1 cellular context compared by ENCODE assay signal in genomic region chr20:10434467-10434831, GRCh38.
TF ChIP-seq lines count a peak whose summit lies in the region.

No MANE protein-coding gene starts in this region.

TF ChIP-seq in K562, 482 proteins besides CTCF, POLR2A, EP300 and RAD21 (continued from another document):
- TF ChIP-seq, protein P1, sequence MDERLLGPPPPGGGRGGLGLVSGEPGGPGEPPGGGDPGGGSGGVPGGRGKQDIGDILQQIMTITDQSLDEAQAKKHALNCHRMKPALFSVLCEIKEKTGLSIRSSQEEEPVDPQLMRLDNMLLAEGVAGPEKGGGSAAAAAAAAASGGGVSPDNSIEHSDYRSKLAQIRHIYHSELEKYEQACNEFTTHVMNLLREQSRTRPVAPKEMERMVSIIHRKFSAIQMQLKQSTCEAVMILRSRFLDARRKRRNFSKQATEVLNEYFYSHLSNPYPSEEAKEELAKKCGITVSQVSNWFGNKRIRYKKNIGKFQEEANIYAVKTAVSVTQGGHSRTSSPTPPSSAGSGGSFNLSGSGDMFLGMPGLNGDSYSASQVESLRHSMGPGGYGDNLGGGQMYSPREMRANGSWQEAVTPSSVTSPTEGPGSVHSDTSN (CRISPR knock-in tag; IDR thresholded peaks at IDR 0.05; ENCODE audit: low read depth) = no peak
- TF ChIP-seq, protein P1 (tag; conservative IDR thresholded peaks at IDR 0.05; ENCODE audit: low read depth) = peak; percentile 91
- TF ChIP-seq RCOR1 (IDR thresholded peaks at IDR 0.05; ENCODE audit: borderline replicate concordance in 1 of 2, low read depth in 2 of 2, low read length in 2 of 2) (peak in 1 of 2 experiments; percentile 21; a peak in 1 of 4 replicates), GABPA (tag; conservative IDR thresholded peaks at IDR 0.05; ENCODE audit: low read depth) (no peak), POLR3A (IDR thresholded peaks at IDR 0.05; ENCODE audit: borderline replicate concordance, extremely low read depth, insufficient read depth, insufficient read length) (no peak), TAF1 (IDR thresholded peaks at IDR 0.05; ENCODE audit: control insufficient read depth, extremely low read depth, insufficient read depth, low read length, severe bottlenecking) (peak; percentile 90), CREB1 (IDR thresholded peaks at IDR 0.05) (no peak), CREB1 (CRISPR knock-in tag; IDR thresholded peaks at IDR 0.05) (peak; percentile 12), CBX3 (IDR thresholded peaks at IDR 0.05; ENCODE audit: borderline replicate concordance in 1 of 2, low read length in 2 of 2) (0 out of 3 replicates have a peak, but pooled peaks of 1 of the 2 experiments have one; percentile 2), RBFOX2 (IDR thresholded peaks at IDR 0.05; ENCODE audit: low read depth, low read length) (peak; percentile 3; the same call in 1 of the 2 replicates), TAF7 (tag; IDR thresholded peaks at IDR 0.05) (peak; percentile 49; the same call in 1 of the 2 replicates), TBP (optimal IDR thresholded peaks at IDR 0.05; ENCODE audit: low read depth, low read length) (peak; percentile 66), TAF9B (IDR thresholded peaks at IDR 0.05; ENCODE audit: partially characterized antibody) (peak; percentile 51), DEAF1 (CRISPR knock-in tag; IDR thresholded peaks at IDR 0.05) (0 out of 2 replicates have a peak, but pooled peaks have one; percentile 6), SPI1 (IDR thresholded peaks at IDR 0.05; ENCODE audit: borderline replicate concordance, low read depth, low read length) (peak; percentile 53), NR2C2 (CRISPR knock-in tag; IDR thresholded peaks at IDR 0.05) (no peak), NR2C2 (tag; IDR thresholded peaks at IDR 0.05) (peak; percentile 83), MBD2 (IDR thresholded peaks at IDR 0.05; ENCODE audit: borderline replicate concordance, low read depth) (no peak), ELF1 (tag; IDR thresholded peaks at IDR 0.05) (peak; percentile 7; the same call in 1 of the 2 replicates), TOE1 (IDR thresholded peaks at IDR 0.05; ENCODE audit: borderline replicate concordance) (0 out of 2 replicates have a peak, but pooled peaks have one; percentile 59), TOE1 (CRISPR knock-in tag; IDR thresholded peaks at IDR 0.05; ENCODE audit: borderline replicate concordance, low read depth) (no peak), NEUROD1 (IDR thresholded peaks at IDR 0.05; ENCODE audit: borderline replicate concordance, low read depth, low read length, partially characterized antibody) (peak; percentile 95), GABPB1 (CRISPR knock-in tag; IDR thresholded peaks at IDR 0.05) (peak; percentile 3; the same call in 1 of the 2 replicates), PML (IDR thresholded peaks at IDR 0.05; ENCODE audit: low read length) (peak; percentile 83), POLR2B (IDR thresholded peaks at IDR 0.05; ENCODE audit: low read depth, partially characterized antibody) (peak; percentile 87), ATF1 (CRISPR knock-in tag; IDR thresholded peaks at IDR 0.05) (no peak), ATF1 (tag; IDR thresholded peaks at IDR 0.05) (peak; percentile 83), NFYB (IDR thresholded peaks at IDR 0.05; ENCODE audit: extremely low read depth, insufficient read length) (peak; percentile 17), FOXJ2 (tag; IDR thresholded peaks at IDR 0.05) (0 out of 2 replicates have a peak, but pooled peaks have one; percentile 47), POLR2H (tag; IDR thresholded peaks at IDR 0.05; ENCODE audit: low read depth) (peak; percentile 94)
- TF ChIP-seq, protein P2, sequence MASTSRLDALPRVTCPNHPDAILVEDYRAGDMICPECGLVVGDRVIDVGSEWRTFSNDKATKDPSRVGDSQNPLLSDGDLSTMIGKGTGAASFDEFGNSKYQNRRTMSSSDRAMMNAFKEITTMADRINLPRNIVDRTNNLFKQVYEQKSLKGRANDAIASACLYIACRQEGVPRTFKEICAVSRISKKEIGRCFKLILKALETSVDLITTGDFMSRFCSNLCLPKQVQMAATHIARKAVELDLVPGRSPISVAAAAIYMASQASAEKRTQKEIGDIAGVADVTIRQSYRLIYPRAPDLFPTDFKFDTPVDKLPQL (IDR thresholded peaks at IDR 0.05; ENCODE audit: extremely low read depth, insufficient read length) = peak; percentile 43
- TF ChIP-seq, protein P3, sequence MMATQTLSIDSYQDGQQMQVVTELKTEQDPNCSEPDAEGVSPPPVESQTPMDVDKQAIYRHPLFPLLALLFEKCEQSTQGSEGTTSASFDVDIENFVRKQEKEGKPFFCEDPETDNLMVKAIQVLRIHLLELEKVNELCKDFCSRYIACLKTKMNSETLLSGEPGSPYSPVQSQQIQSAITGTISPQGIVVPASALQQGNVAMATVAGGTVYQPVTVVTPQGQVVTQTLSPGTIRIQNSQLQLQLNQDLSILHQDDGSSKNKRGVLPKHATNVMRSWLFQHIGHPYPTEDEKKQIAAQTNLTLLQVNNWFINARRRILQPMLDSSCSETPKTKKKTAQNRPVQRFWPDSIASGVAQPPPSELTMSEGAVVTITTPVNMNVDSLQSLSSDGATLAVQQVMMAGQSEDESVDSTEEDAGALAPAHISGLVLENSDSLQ (IDR thresholded peaks at IDR 0.05) = peak; percentile 95
